In genomic region chr5:76684756-76685594, GRCh38 we compare ENCODE assay signal across 27 cellular contexts. TPM values are rescaled to one million over a fixed set of nuclear protein-coding genes. Genes with fewer than 3 reads are reported as not detected.
DNase-seq lines count a peak whose midpoint lies in the region; ATAC-seq, FAIRE-seq and TF ChIP-seq lines count a peak whose summit lies in the region.
"Had no signal": no experiment of that assay in that cellular context is flagged by ENCODE, and none has a peak within 500 bp of the region (broad histone marks: within the 10 kb centered on the region; RNA-seq: fewer than 3 reads in every experiment).

No MANE protein-coding gene starts in this region.

- FAIRE-seq in G401.6 (lab: Jason Lieb, UNC): peak; percentile 45
- FAIRE-seq: GM18507 had no signal

- H3K27ac ChIP-seq in A673 (ENCODE audit: low read depth, low read length, poor library complexity, severe bottlenecking) (peak overlapping the region; percentile 87), brain microvascular endothelial cell (no peak overlapping the region), transverse colon (peak overlapping the region in 1 of 4 donors; percentile 34)
- H3K27ac ChIP-seq: C4-2B, esophagus squamous epithelium, sigmoid colon, suprapubic skin, vagina had no signal

- POLR2A ChIA-PET in A673 (lab: Charles Lee; ENCODE audit: low non-redundant PET): interaction anchor here (0.9 kb wide), 1 partner anchor 30 kb away, joined by 3 read pairs; no protein-coding TSS in a partner anchor

- TF ChIP-seq CTCF in A673 (conservative IDR thresholded peaks at IDR 0.05; ENCODE audit: low read depth, low read length) (no peak), fibroblast of the aortic adventitia (IDR thresholded peaks at IDR 0.05; ENCODE audit: insufficient read depth, low read length) (no peak), brain microvascular endothelial cell (IDR thresholded peaks at IDR 0.05; ENCODE audit: low read depth, low read length, missing control alignments) (no peak), transverse colon (IDR thresholded peaks at IDR 0.05) (no peak)

- in situ Hi-C loops in brain microvascular endothelial cell (cut with HindIII; ENCODE audit: low pct_ligation_motif_present, low sequenced_read_pairs) (no loop called here), transverse colon (cut with MboI; ENCODE audit: low pct_ligation_motif_present in 1 of 4, low pct_unique_long_range_greater_than_20kb in 1 of 4, low sequenced_read_pairs in 3 of 4) (no loop called here)

- no peaks in the 10 kb centered on the region for H3K27me3 Mint-ChIP-seq in T-helper 17 cell
- H3K27me3 Mint-ChIP-seq: naive B cell had no signal

- H3K4me1 ChIP-seq in A673 (ENCODE audit: insufficient read depth, low read length, poor library complexity, severe bottlenecking) (peaks cover 74% of the 10 kb centered on the region), transverse colon (peaks cover 0 to 13% (median 2%) of the 10 kb centered on the region in 4 donors)
- H3K4me1 ChIP-seq: esophagus squamous epithelium, sigmoid colon, vagina had no signal

- BruUV-seq in A673 (replicated peaks; lab: Mats Ljungman, UMichigan): TSS peak; percentile 65

- CTCF ChIA-PET in A673 (lab: Charles Lee): interaction anchor here (1.0 kb wide), 1 partner anchor 83 kb away, joined by 3 read pairs; no protein-coding TSS in a partner anchor

- H3K4me3 Mint-ChIP-seq in T-helper 17 cell: no peak overlapping the region

- 83 to 100% methylated on average over 1 to 5 of the region's 5 CpGs for WGBS in transverse colon (ENCODE audit: low coverage in 1 of 2), 2 donors

- H3K27me3 ChIP-seq in A673 (replicated peaks; ENCODE audit: insufficient read depth, low read depth, low read length, poor library complexity): no peaks in the 10 kb centered on the region
- no peaks in the 10 kb centered on the region for H3K27me3 ChIP-seq in brain microvascular endothelial cell (replicated peaks)
- H3K27me3 ChIP-seq in transverse colon: no peaks in the 10 kb centered on the region
- H3K27me3 ChIP-seq: esophagus squamous epithelium, sigmoid colon, suprapubic skin, vagina had no signal

- H3K36me3 Mint-ChIP-seq in T-helper 17 cell (ENCODE audit: low read depth): peaks cover 13% of the 10 kb centered on the region

- H3K4me3 ChIP-seq in A673 (ENCODE audit: low read depth, low read length, poor library complexity, severe bottlenecking) (no peak overlapping the region), fibroblast of the aortic adventitia (ENCODE audit: low read depth, low read length) (no peak overlapping the region), brain microvascular endothelial cell (ENCODE audit: low read depth, low read length) (no peak overlapping the region), transverse colon (no peak overlapping the region)
- H3K4me3 ChIP-seq: esophagus squamous epithelium, sigmoid colon, suprapubic skin, vagina had no signal

- DNase-seq in A673 (ENCODE audit: low spot score) (no peak), T-helper 17 cell (no peak), fibroblast of the aortic adventitia (ENCODE audit: low read depth) (peak; percentile 32), brain microvascular endothelial cell (no peak), transverse colon (no peak), NOMO-1 (lab: John Stamatoyannopoulos, UW; ENCODE audit: unreplicated experiment in 2 of 2) (no peak)
- DNase-seq: ACHN; effector memory CD4-positive, alpha-beta T cell; esophagus squamous epithelium; glutamatergic neuron; GOT3; left cardiac atrium; mesendoderm; naive B cell; NCI-H1436; NCI-H524 treated with DMSO at 0.1 percent for 48 hours; posterior cingulate gyrus; RPMI8226; sigmoid colon; T1000 had no signal

- intact Hi-C loops in A673 (cut with micrococcal nuclease; ENCODE audit: unreplicated experiment): loop anchor here (5.0 kb wide), 1 partner anchor 68 kb away; no protein-coding TSS in a partner anchor
- intact Hi-C loops in transverse colon (cut with DNase I; ENCODE audit: low total_unique reads): no loop called here

- no peak for ATAC-seq in T-helper 17 cell
- ATAC-seq in HG03097 (IDR thresholded peaks at IDR 0.05; ENCODE audit: low FRiP score, unreplicated experiment): no peak
- ATAC-seq: left cardiac atrium had no signal

- peaks cover 8% of the 10 kb centered on the region for H3K4me1 Mint-ChIP-seq in T-helper 17 cell

- TF ChIP-seq EP300 in transverse colon (IDR thresholded peaks at IDR 0.05; ENCODE audit: low read depth): no peak

- peak overlapping the region; percentile 41 for H3K27ac Mint-ChIP-seq in T-helper 17 cell
- H3K27ac Mint-ChIP-seq: activated naive CD4-positive, alpha-beta T cell treated with anti-CD3 and anti-CD28 coated beads, Interleukin-2, amount 50 U/mL, for 72 hours had no signal

- H3K9me3 ChIP-seq in A673 (ENCODE audit: low read depth, low read length, poor library complexity, severe bottlenecking): no peaks in the 10 kb centered on the region
- no peaks in the 10 kb centered on the region for H3K9me3 ChIP-seq in T-helper 17 cell (ENCODE audit: control insufficient read depth, low read length, poor library complexity, severe bottlenecking)
- no peaks in the 10 kb centered on the region for H3K9me3 ChIP-seq in transverse colon
- H3K9me3 ChIP-seq: esophagus squamous epithelium, sigmoid colon, suprapubic skin, vagina had no signal

- H3K36me3 ChIP-seq in A673 (ENCODE audit: insufficient read depth, low read length, poor library complexity, severe bottlenecking) (peaks cover 5% of the 10 kb centered on the region), brain microvascular endothelial cell (replicated peaks) (no peaks in the 10 kb centered on the region), transverse colon (peaks cover 0 to 7% (median 0%) of the 10 kb centered on the region in 4 donors)
- H3K36me3 ChIP-seq: esophagus squamous epithelium, sigmoid colon, suprapubic skin, vagina had no signal

- TF ChIP-seq POLR2A in transverse colon (IDR thresholded peaks at IDR 0.05): no peak

RNA-seq across cellular contexts. Expression of gene F2R, which starts 31.0 kb away (rescaled TPM):
- total RNA-seq in A673 (2021) (83.3 and 92.1 TPM in 2 replicates), T-helper 17 cell (10 to 100 TPM in 1 of 2 donors, 1 to 10 TPM in 1; 3.6 to 20.4 TPM), fibroblast of the aortic adventitia (ENCODE audit: low replicate concordance) (75.1 and 184 TPM in 2 replicates), transverse colon (10 to 100 TPM in 1 of 4 donors, 1 to 10 TPM in 2, under 1 TPM in 1; 0.75 to 10.7 (median 6.8) TPM)
